Comparison of ENCODE assay signal across 8 cellular contexts in the genomic region with DNA sequence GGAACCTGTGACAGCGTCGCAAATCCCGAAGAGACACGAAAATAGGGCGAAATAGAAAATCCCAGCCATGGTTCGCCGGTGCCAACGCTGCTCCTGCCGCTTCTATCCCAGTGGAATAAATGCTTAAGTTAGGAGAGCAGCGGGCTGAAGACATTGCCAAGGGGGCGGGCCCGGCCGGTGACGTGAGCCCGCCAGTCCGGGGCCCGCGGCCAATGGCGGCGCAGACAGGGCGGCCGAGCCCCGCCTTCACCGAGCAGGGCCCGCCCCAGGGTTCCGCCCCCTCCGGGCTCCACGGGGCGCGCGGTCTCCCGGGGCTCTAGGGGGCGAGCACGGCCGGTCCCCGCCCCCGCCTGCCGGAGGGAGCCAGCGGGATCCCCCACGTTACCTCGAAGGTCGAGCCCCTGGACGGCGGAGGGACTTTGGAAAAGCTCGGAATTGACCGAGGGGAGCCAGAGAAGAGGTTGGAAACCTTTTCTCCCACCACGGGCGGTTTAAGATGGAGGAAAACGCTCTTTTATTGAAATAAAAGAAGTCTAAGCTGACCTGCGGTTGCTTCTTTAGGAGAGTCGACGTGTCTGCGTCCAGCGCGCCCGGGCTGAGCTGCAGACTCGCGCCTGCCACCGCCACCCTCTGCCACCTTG. TPM values are rescaled to one million over a fixed set of nuclear protein-coding genes. Genes with fewer than 3 reads are reported as not detected.
DNase-seq lines count a peak whose midpoint lies in the region; ATAC-seq and TF ChIP-seq lines count a peak whose summit lies in the region.

A gene (minus strand): TSS at position 125 of the 641 bp plus-strand sequence. CDS start 56 bp downstream, at position 69.

- POLR2A ChIA-PET in activated CD4-positive, alpha-beta memory T cell treated with anti-CD3 and anti-CD28 coated beads, Interleukin-2, amount 10 ng/mL, durations not matched to agents 7 days and 5 days (lab: Charles Lee) = interaction anchor here (1.3 to 3.7 kb wide), 2 partner anchors 54 to 137 kb away, joined by 4 to 49 read pairs; no protein-coding TSS in a partner anchor

- H3K4me1 Mint-ChIP-seq in activated CD4-positive, alpha-beta memory T cell treated with anti-CD3 and anti-CD28 coated beads, Interleukin-2, amount 10 ng/mL, durations not matched to agents 7 days and 5 days = peaks cover 29% of the 10 kb centered on the region

- peaks cover 19 to 29% of the 10 kb centered on the region in 2 donors for H3K4me1 ChIP-seq in duodenal mucosa (ENCODE audit: control insufficient read depth in 1 of 2, insufficient read depth in 2 of 2, low read length in 2 of 2)
- H3K4me1 ChIP-seq in right lobe of liver = peaks cover 0 to 20% (median 2%) of the 10 kb centered on the region in 4 donors

- ATAC-seq in GM18909 (IDR thresholded peaks at IDR 0.05; ENCODE audit: poor library complexity, unreplicated experiment) (peak; percentile 94), HG03159 (IDR thresholded peaks at IDR 0.05; ENCODE audit: unreplicated experiment) (peak; percentile 90), right lobe of liver (peak; percentile 91 to 96 (median 94))

- intact Hi-C loops in right lobe of liver (cut with DNase I) = loop anchor here (10.0 kb wide), 1 partner anchor 887 kb away; no protein-coding TSS in a partner anchor

- peak; percentile 63 for TF ChIP-seq POLR2A in right lobe of liver (IDR thresholded peaks at IDR 0.05)

- no peaks in the 10 kb centered on the region for H3K9me3 ChIP-seq in duodenal mucosa (ENCODE audit: control insufficient read depth in 1 of 2, low read length in 2 of 2)
- H3K9me3 ChIP-seq in right lobe of liver = no peaks in the 10 kb centered on the region

- H3K27me3 ChIP-seq in duodenal mucosa (ENCODE audit: control insufficient read depth in 1 of 2, insufficient read depth in 2 of 2, low read length in 2 of 2) (peaks cover 16 to 57% of the 10 kb centered on the region in 2 donors), right lobe of liver (peaks cover 3 to 24% of the 10 kb centered on the region in 2 donors)

- CTCF ChIA-PET in activated CD4-positive, alpha-beta memory T cell treated with anti-CD3 and anti-CD28 coated beads, Interleukin-2, amount 10 ng/mL, durations not matched to agents 7 days and 5 days (lab: Charles Lee) = interaction anchor here (1.0 to 2.4 kb wide), 6 partner anchors 15 to 884 kb away, joined by 3 to 7 read pairs (median 3); no protein-coding TSS in a partner anchor

- H3K4me3 ChIP-seq in duodenal mucosa (ENCODE audit: low read depth in 1 of 2, low read length in 2 of 2) (peak within 1 kb of the TSS; percentile 73 to 82), right lobe of liver (peak within 1 kb of the TSS; percentile 49 to 65 (median 61))

- no peaks in the 10 kb centered on the region for H3K9me3 Mint-ChIP-seq in activated CD4-positive, alpha-beta memory T cell treated with anti-CD3 and anti-CD28 coated beads, Interleukin-2, amount 10 ng/mL, durations not matched to agents 7 days and 5 days

- H3K27me3 Mint-ChIP-seq in activated CD4-positive, alpha-beta memory T cell treated with anti-CD3 and anti-CD28 coated beads, Interleukin-2, amount 10 ng/mL, durations not matched to agents 7 days and 5 days = peaks cover 53% of the 10 kb centered on the region

- peak within 1 kb of the TSS; percentile 53 for H3K27ac Mint-ChIP-seq in activated CD4-positive, alpha-beta memory T cell treated with anti-CD3 and anti-CD28 coated beads, Interleukin-2, amount 10 ng/mL, durations not matched to agents 7 days and 5 days

- H3K27ac ChIP-seq in duodenal mucosa (ENCODE audit: low read depth, low read length) = peak within 1 kb of the TSS; percentile 30
- H3K27ac ChIP-seq in right lobe of liver = peak within 1 kb of the TSS; percentile 19 to 54 (median 42)

- H3K4me3 Mint-ChIP-seq in activated CD4-positive, alpha-beta memory T cell treated with anti-CD3 and anti-CD28 coated beads, Interleukin-2, amount 10 ng/mL, durations not matched to agents 7 days and 5 days = peak within 1 kb of the TSS; percentile 82

- DNase-seq in ACHN (peak; percentile 94), NCI-H524 (lab: John Stamatoyannopoulos, UW) (peak; percentile 41 to 90), right lobe of liver (peak; percentile 88 to 90 (median 90))
- peak; percentile 85 for DNase-seq in activated CD4-positive, alpha-beta memory T cell treated with anti-CD3 and anti-CD28 coated beads, Interleukin-2, amount 10 ng/mL, durations not matched to agents 7 days and 5 days
- DNase-seq in stimulated activated CD4-positive, alpha-beta T cell treated with anti-CD3 and anti-CD28 coated beads, Interleukin-4, amount 100 ng/mL, for 1 hour = peak; percentile 85

- TF ChIP-seq CTCF in right lobe of liver (IDR thresholded peaks at IDR 0.05) = peak in 1 of 4 donors; percentile 22

- H3K36me3 Mint-ChIP-seq in activated CD4-positive, alpha-beta memory T cell treated with anti-CD3 and anti-CD28 coated beads, Interleukin-2, amount 10 ng/mL, durations not matched to agents 7 days and 5 days (ENCODE audit: low read depth) = peaks cover 15% of the 10 kb centered on the region

- in situ Hi-C loops in ACHN (cut with HindIII; ENCODE audit: low pct_ligation_motif_present, low pct_unique_long_range_greater_than_20kb, low sequenced_read_pairs) = no loop called here

- WGBS in right lobe of liver (ENCODE audit: insufficient coverage, low coverage, low lambda C conversion rate, missing lambda C conversion rate) = 1% methylated on average over 24 of the region's 59 CpGs

- H3K36me3 ChIP-seq in duodenal mucosa (ENCODE audit: control insufficient read depth in 1 of 2, insufficient read depth in 2 of 2, low read length in 2 of 2) = no peaks in the 10 kb centered on the region
- H3K36me3 ChIP-seq in right lobe of liver = no peaks in the 10 kb centered on the region

- peak within 1 kb of the TSS; percentile 31 to 69 for H3K9ac ChIP-seq in duodenal mucosa (ENCODE audit: low read depth in 1 of 2, low read length in 2 of 2)

RNA-seq across cellular contexts. Expression of the gene that starts here (rescaled TPM):
- 10 to 100 TPM; 11.7 to 11.8 TPM for total RNA-seq in activated CD4-positive, alpha-beta memory T cell treated with anti-CD3 and anti-CD28 coated beads, Interleukin-2, amount 10 ng/mL, durations not matched to agents 7 days and 5 days
- total RNA-seq in right lobe of liver = 1 to 10 TPM in 3 of 6 experiments, under 1 TPM in 3; 0.61 to 2.9 (median 1.0) TPM

Comparison
In these comparisons a context has a peak if more than half of its experiments do, and no peak if none do; other contexts are left out.
1. Peak in every context shown above with its lines: DNase-seq, ATAC-seq, H3K4me3 ChIP-seq and H3K27ac ChIP-seq.